Comparison of ENCODE assay signal across 1 cellular context in genomic region chr18:23452728-23453656, GRCh38.
TF ChIP-seq lines count a peak whose summit lies in the region.

TSS of gene RIOK3 (plus strand) at chr18:23453287. CDS start at chr18:23453440, 153 bp downstream.

TF ChIP-seq in HepG2, 621 proteins besides CTCF, POLR2A, EP300 and RAD21 (continued from another document and continues in another):
- TF ChIP-seq RFX1 (IDR thresholded peaks at IDR 0.05) (no peak), ZNF772 (CRISPR knock-in tag; IDR thresholded peaks at IDR 0.05) (no peak), NFRKB (IDR thresholded peaks at IDR 0.05) (no peak), MAF1 (CRISPR knock-in tag; IDR thresholded peaks at IDR 0.05; ENCODE audit: borderline replicate concordance) (no peak), ZNF329 (CRISPR knock-in tag; IDR thresholded peaks at IDR 0.05; ENCODE audit: low read depth) (no peak), ETV6 (CRISPR knock-in tag; conservative IDR thresholded peaks at IDR 0.05) (no peak), ZC3H13 (CRISPR knock-in tag; IDR thresholded peaks at IDR 0.05) (no peak), SMARCE1 (IDR thresholded peaks at IDR 0.05; ENCODE audit: borderline replicate concordance) (no peak), ATF3 (CRISPR knock-in tag; IDR thresholded peaks at IDR 0.05) (no peak; the same call in 1 of the 2 replicates), ZNF7 (CRISPR knock-in tag; IDR thresholded peaks at IDR 0.05) (no peak), PATZ1 (CRISPR knock-in tag; IDR thresholded peaks at IDR 0.05) (no peak), ZNF512B (CRISPR knock-in tag; IDR thresholded peaks at IDR 0.05; ENCODE audit: borderline replicate concordance) (no peak), ZNF160 (CRISPR knock-in tag; IDR thresholded peaks at IDR 0.05) (peak; percentile 73; the same call in 1 of the 2 replicates), ZNF709 (CRISPR knock-in tag; IDR thresholded peaks at IDR 0.05) (no peak), BCLAF1 (IDR thresholded peaks at IDR 0.05) (no peak), HMG20A (CRISPR knock-in tag; IDR thresholded peaks at IDR 0.05; ENCODE audit: borderline replicate concordance) (no peak; the same call in 1 of the 2 replicates), ELF4 (CRISPR knock-in tag; IDR thresholded peaks at IDR 0.05; ENCODE audit: borderline replicate concordance) (peak; percentile 63; the same call in 1 of the 2 replicates), NR3C1 (CRISPR knock-in tag; IDR thresholded peaks at IDR 0.05) (no peak), ZNF432 (CRISPR knock-in tag; IDR thresholded peaks at IDR 0.05; ENCODE audit: borderline replicate concordance) (no peak), IKZF1 (IDR thresholded peaks at IDR 0.05) (no peak), SALL2 (CRISPR knock-in tag; IDR thresholded peaks at IDR 0.05) (no peak), DNMT3B (CRISPR knock-in tag; conservative IDR thresholded peaks at IDR 0.05) (peak; percentile 35; the same call in 1 of the 2 replicates), ZNF234 (CRISPR knock-in tag; conservative IDR thresholded peaks at IDR 0.05) (no peak), ZNF670 (CRISPR knock-in tag; IDR thresholded peaks at IDR 0.05; ENCODE audit: borderline replicate concordance) (0 out of 2 replicates have a peak, but pooled peaks have one; percentile 13), ZNF543 (CRISPR knock-in tag; IDR thresholded peaks at IDR 0.05) (peak; percentile 52; the same call in 1 of the 2 replicates), MNT (IDR thresholded peaks at IDR 0.05) (peak; percentile 69), GMEB2 (CRISPR knock-in tag; IDR thresholded peaks at IDR 0.05; ENCODE audit: low read depth) (no peak), TERF1 (CRISPR knock-in tag; IDR thresholded peaks at IDR 0.05) (no peak), ZBTB39 (CRISPR knock-in tag; IDR thresholded peaks at IDR 0.05) (peak; percentile 60; the same call in 1 of the 2 replicates), ZNF746 (CRISPR knock-in tag; IDR thresholded peaks at IDR 0.05) (no peak), RARG (CRISPR knock-in tag; IDR thresholded peaks at IDR 0.05; ENCODE audit: low read depth) (no peak), ISX (CRISPR knock-in tag; conservative IDR thresholded peaks at IDR 0.05) (no peak), ZNF317 (CRISPR knock-in tag; IDR thresholded peaks at IDR 0.05) (peak; percentile 74; the same call in 1 of the 2 replicates), ZBTB7B (CRISPR knock-in tag; IDR thresholded peaks at IDR 0.05) (no peak), ZMAT3 (CRISPR knock-in tag; conservative IDR thresholded peaks at IDR 0.05) (0 out of 2 replicates have a peak, but pooled peaks have one; percentile 24), ARID4A (CRISPR knock-in tag; IDR thresholded peaks at IDR 0.05; ENCODE audit: borderline replicate concordance) (peak; percentile 97), ZNF883 (CRISPR knock-in tag; IDR thresholded peaks at IDR 0.05; ENCODE audit: not compliant biosample characterization) (peak; percentile 59), FOXP4 (CRISPR knock-in tag; IDR thresholded peaks at IDR 0.05) (peak; percentile 39; the same call in 1 of the 2 replicates), ZNF768 (CRISPR knock-in tag; IDR thresholded peaks at IDR 0.05) (peak; percentile 51; the same call in 1 of the 2 replicates), MYNN (CRISPR knock-in tag; IDR thresholded peaks at IDR 0.05; ENCODE audit: low read depth) (no peak), ZBTB42 (CRISPR knock-in tag; IDR thresholded peaks at IDR 0.05) (no peak)
